In genomic region chr19:1929051-1929742, GRCh38 we compare ENCODE assay signal across 8 cellular contexts. TPM values are rescaled to one million over a fixed set of nuclear protein-coding genes. Genes with fewer than 3 reads are reported as not detected.
A peak's percentile ranks its signal among the peaks of the same experiment; 100 is the strongest.
DNase-seq lines count a peak whose midpoint lies in the region; ATAC-seq lines count a peak whose summit lies in the region.

No MANE protein-coding gene starts in this region.

- H3K9me3 ChIP-seq in effector memory CD4-positive, alpha-beta T cell (ENCODE audit: control insufficient read depth, low read length) = no peaks in the 10 kb centered on the region
- H3K9me3 ChIP-seq in mesodermal cell (ENCODE audit: control insufficient read depth, low read length) = peaks cover 5% of the 10 kb centered on the region

- peak overlapping the region; percentile 43 for H3K4me3 ChIP-seq in effector memory CD4-positive, alpha-beta T cell (ENCODE audit: insufficient read depth, low read depth, low read length, poor library complexity, severe bottlenecking)
- peak overlapping the region; percentile 28 for H3K4me3 ChIP-seq in mesodermal cell (ENCODE audit: extremely low read depth, insufficient read depth, low read length, poor library complexity, severe bottlenecking)

- peaks cover 18% of the 10 kb centered on the region for H3K9me3 Mint-ChIP-seq in activated CD4-positive, alpha-beta memory T cell treated with anti-CD3 and anti-CD28 coated beads, Interleukin-2, amount 10 ng/mL, durations not matched to agents 7 days and 5 days

- H3K4me1 ChIP-seq in effector memory CD4-positive, alpha-beta T cell (ENCODE audit: control insufficient read depth, insufficient read depth, low read length, poor library complexity, severe bottlenecking) = peaks cover 13% of the 10 kb centered on the region
- no peaks in the 10 kb centered on the region for H3K4me1 ChIP-seq in mesodermal cell (ENCODE audit: control insufficient read depth, insufficient read depth, low read length, poor library complexity, severe bottlenecking)

- H3K4me3 Mint-ChIP-seq in activated CD4-positive, alpha-beta memory T cell treated with anti-CD3 and anti-CD28 coated beads, Interleukin-2, amount 10 ng/mL, durations not matched to agents 7 days and 5 days = peak overlapping the region; percentile 58

- no peak overlapping the region for H3K27ac Mint-ChIP-seq in activated CD4-positive, alpha-beta memory T cell treated with anti-CD3 and anti-CD28 coated beads, Interleukin-2, amount 10 ng/mL, durations not matched to agents 7 days and 5 days

- CTCF ChIA-PET in activated CD4-positive, alpha-beta memory T cell treated with anti-CD3 and anti-CD28 coated beads, Interleukin-2, amount 10 ng/mL, durations not matched to agents 7 days and 5 days (lab: Charles Lee) = interaction anchor here (0.7 to 3.8 kb wide), 15 partner anchors 8 to 842 kb away, joined by 3 to 21 read pairs (median 3); partner anchors contain the start of gene BTBD2

- no peaks in the 10 kb centered on the region for H3K27me3 Mint-ChIP-seq in activated CD4-positive, alpha-beta memory T cell treated with anti-CD3 and anti-CD28 coated beads, Interleukin-2, amount 10 ng/mL, durations not matched to agents 7 days and 5 days

- ATAC-seq in HG02798 (IDR thresholded peaks at IDR 0.05; ENCODE audit: poor library complexity, unreplicated experiment) = peak; percentile 68
- no peak for ATAC-seq in GM19455 (IDR thresholded peaks at IDR 0.05; ENCODE audit: unreplicated experiment)

- H3K27me3 ChIP-seq in effector memory CD4-positive, alpha-beta T cell (replicated peaks; ENCODE audit: control insufficient read depth, insufficient read depth, low read length, poor library complexity, severe bottlenecking) = no peaks in the 10 kb centered on the region

- H3K36me3 ChIP-seq in effector memory CD4-positive, alpha-beta T cell (ENCODE audit: control insufficient read depth, insufficient read depth, low read length) = no peaks in the 10 kb centered on the region
- peaks cover 9% of the 10 kb centered on the region for H3K36me3 ChIP-seq in mesodermal cell (ENCODE audit: control insufficient read depth, insufficient read depth, low read length)

- POLR2A ChIA-PET in activated CD4-positive, alpha-beta memory T cell treated with anti-CD3 and anti-CD28 coated beads, Interleukin-2, amount 10 ng/mL, durations not matched to agents 7 days and 5 days (lab: Charles Lee) = interaction anchor here (1.0 to 1.9 kb wide), 5 partner anchors 32 to 89 kb away, joined by 3 to 17 read pairs (median 3); no protein-coding TSS in a partner anchor

- H3K27ac ChIP-seq in effector memory CD4-positive, alpha-beta T cell (ENCODE audit: insufficient read depth, low read length, poor library complexity, severe bottlenecking) = no peak overlapping the region
- H3K27ac ChIP-seq in mesodermal cell (ENCODE audit: low read depth, low read length, severe bottlenecking) = no peak overlapping the region

- 20 to 26% methylated on average over 34 to 38 of the region's 42 CpGs for WGBS in mesodermal cell (ENCODE audit: insufficient coverage in 2 of 2), 2 experiments

- DNase-seq in DMS53 (lab: John Stamatoyannopoulos, UW) (peak; percentile 84), NCI-H526 treated with DMSO at 0.1 percent for 48 hours (lab: John Stamatoyannopoulos, UW) (peak; percentile 22)
- DNase-seq in activated CD4-positive, alpha-beta memory T cell treated with anti-CD3 and anti-CD28 coated beads, Interleukin-2, amount 10 ng/mL, durations not matched to agents 7 days and 5 days = peak; percentile 84
- peak; percentile 61 to 69 (median 66) for DNase-seq in effector memory CD4-positive, alpha-beta T cell
- DNase-seq in stimulated activated CD8-positive, alpha-beta memory T cell treated with anti-CD3 and anti-CD28 coated beads, Interleukin-15, amount 100 ng/mL, for 24 hours (ENCODE audit: low read depth) = peak; percentile 72

- H3K4me1 Mint-ChIP-seq in activated CD4-positive, alpha-beta memory T cell treated with anti-CD3 and anti-CD28 coated beads, Interleukin-2, amount 10 ng/mL, durations not matched to agents 7 days and 5 days = peaks cover 41% of the 10 kb centered on the region

- H3K36me3 Mint-ChIP-seq in activated CD4-positive, alpha-beta memory T cell treated with anti-CD3 and anti-CD28 coated beads, Interleukin-2, amount 10 ng/mL, durations not matched to agents 7 days and 5 days (ENCODE audit: low read depth) = peaks cover 23% of the 10 kb centered on the region

RNA-seq across cellular contexts. Expression of gene CSNK1G2, which starts 11.8 kb away (rescaled TPM):
- total RNA-seq in activated CD4-positive, alpha-beta memory T cell treated with anti-CD3 and anti-CD28 coated beads, Interleukin-2, amount 10 ng/mL, durations not matched to agents 7 days and 5 days = 100 to 1,000 TPM; 130 to 132 TPM
- polyA plus RNA-seq in mesodermal cell (2013, experiment 1 of 2) = 85.6 TPM
- polyA plus RNA-seq in mesodermal cell (2013, experiment 2 of 2) = 74.6 TPM

RNA-seq across cellular contexts. Expression of gene ADAT3, which starts 24.0 kb away (rescaled TPM):
- total RNA-seq in activated CD4-positive, alpha-beta memory T cell treated with anti-CD3 and anti-CD28 coated beads, Interleukin-2, amount 10 ng/mL, durations not matched to agents 7 days and 5 days = 10 to 100 TPM; 13.3 to 15.5 TPM
- 2.6 TPM for polyA plus RNA-seq in mesodermal cell (2013, experiment 1 of 2)
- 2.7 TPM for polyA plus RNA-seq in mesodermal cell (2013, experiment 2 of 2)

RNA-seq across cellular contexts. Expression of gene SCAMP4, which starts 24.0 kb away (rescaled TPM):
- total RNA-seq in activated CD4-positive, alpha-beta memory T cell treated with anti-CD3 and anti-CD28 coated beads, Interleukin-2, amount 10 ng/mL, durations not matched to agents 7 days and 5 days = 10 to 100 TPM; 36.5 to 39.7 TPM
- 46.9 TPM for polyA plus RNA-seq in mesodermal cell (2013, experiment 1 of 2)
- polyA plus RNA-seq in mesodermal cell (2013, experiment 2 of 2) = 42.3 TPM

RNA-seq across cellular contexts. Expression of gene ABHD17A, which starts 43.9 kb away (rescaled TPM):
- 100 to 1,000 TPM; 255 to 259 TPM for total RNA-seq in activated CD4-positive, alpha-beta memory T cell treated with anti-CD3 and anti-CD28 coated beads, Interleukin-2, amount 10 ng/mL, durations not matched to agents 7 days and 5 days
- polyA plus RNA-seq in mesodermal cell (2013, experiment 1 of 2) = 82.9 TPM
- polyA plus RNA-seq in mesodermal cell (2013, experiment 2 of 2) = 63.1 TPM

Comparison
In these comparisons a context has a peak if more than half of its experiments do, and no peak if none do; other contexts are left out.
1. DNase-seq: peak in every context shown above with its lines; median percentile 84 in DMS53; 84 in activated CD4-positive, alpha-beta memory T cell treated with anti-CD3 and anti-CD28 coated beads, Interleukin-2, amount 10 ng/mL, durations not matched to agents 7 days and 5 days; 72 in stimulated activated CD8-positive, alpha-beta memory T cell treated with anti-CD3 and anti-CD28 coated beads, Interleukin-15, amount 100 ng/mL, for 24 hours; 66 in effector memory CD4-positive, alpha-beta T cell; 22 in NCI-H526 treated with DMSO at 0.1 percent for 48 hours.